In genomic region chr10:79246209-79246581, GRCh38 we compare ENCODE assay signal across 10 cellular contexts.
DNase-seq lines count a peak whose midpoint lies in the region; ATAC-seq, FAIRE-seq and TF ChIP-seq lines count a peak whose summit lies in the region.
"Had no signal": no experiment of that assay in that cellular context is flagged by ENCODE, and none has a peak within 500 bp of the region (broad histone marks: within the 10 kb centered on the region; RNA-seq: fewer than 3 reads in every experiment).

No MANE protein-coding gene starts in this region.

- TF ChIP-seq CTCF in liver (IDR thresholded peaks at IDR 0.05; ENCODE audit: low read depth, low read length, missing input control) (no peak), HepG2 (CRISPR knock-in tag; IDR thresholded peaks at IDR 0.05) (no peak), neural cell (IDR thresholded peaks at IDR 0.05; ENCODE audit: poor library complexity, severe bottlenecking) (no peak), PC-9 (conservative IDR thresholded peaks at IDR 0.05) (no peak)

- ATAC-seq in HepG2 = no peak
- peak; percentile 77 for ATAC-seq in aorta (ENCODE audit: low FRiP score)

- H3K4me3 ChIP-seq in liver (ENCODE audit: low read depth in 1 of 3, low read length in 3 of 3) (no peak overlapping the region), HepG2 (replicated peaks in 1 of 3; ENCODE audit: insufficient read depth in 1 of 3, low read depth in 2 of 3, low read length in 3 of 3) (no peak overlapping the region), duodenal mucosa (ENCODE audit: low read depth in 1 of 2, low read length in 2 of 2) (no peak overlapping the region), neural cell (ENCODE audit: low read length) (peak overlapping the region; percentile 78), aorta (ENCODE audit: low read length in 2 of 2) (no peak overlapping the region), PC-9 (no peak overlapping the region)

- CTCF ChIA-PET in HepG2 (lab: Yijun Ruan, JAX; ENCODE audit: low intra/inter-chr PET ratio, low total read pairs) = no interaction called here
- CTCF ChIA-PET in PC-9 (lab: Charles Lee) = no interaction called here

- intact Hi-C loops in HepG2 (cut with micrococcal nuclease; ENCODE audit: unreplicated experiment) (no loop called here), aorta (cut with DNase I) (loop anchor here in 1 of 2 donors (1.0 kb wide), 1 partner anchor 20 kb away; no protein-coding TSS in a partner anchor), PC-9 (cut with micrococcal nuclease; ENCODE audit: unreplicated experiment) (no loop called here)

- TF ChIP-seq RAD21 in liver (IDR thresholded peaks at IDR 0.05) (no peak), HepG2 (CRISPR knock-in tag; IDR thresholded peaks at IDR 0.05) (no peak), neural cell (conservative IDR thresholded peaks at IDR 0.05) (no peak)

- WGBS in liver = 24% methylated on average over 14 of the region's 14 CpGs
- 96% methylated on average over 12 of the region's 14 CpGs for WGBS in HepG2 (ENCODE audit: low lambda C conversion rate)
- 3 to 8% methylated on average over 14 of the region's 14 CpGs for WGBS in aorta, 2 donors

- FAIRE-seq in HepG2 (lab: Jason Lieb, UNC) = no peak

- H4K20me1 ChIP-seq in HepG2 (ENCODE audit: insufficient read depth, low read length) (peaks cover 42% of the 10 kb centered on the region; the same call in 1 of the 2 replicates), neural cell (ENCODE audit: insufficient read depth) (peaks cover 58% of the 10 kb centered on the region), PC-9 (ENCODE audit: insufficient read depth) (no peaks in the 10 kb centered on the region; the same call in none of the 2 replicates)

- peaks cover 4% of the 10 kb centered on the region for H3F3A ChIP-seq in neural cell (ENCODE audit: insufficient read depth, low read length, poor library complexity, severe bottlenecking)
- H3F3A ChIP-seq in PC-9 (ENCODE audit: insufficient read depth, low read depth) = peaks cover 8% of the 10 kb centered on the region

- H3K9me2 ChIP-seq in neural cell (ENCODE audit: insufficient read depth, low read length) (no peaks in the 10 kb centered on the region), PC-9 (ENCODE audit: insufficient read depth) (no peaks in the 10 kb centered on the region)

- DNase-seq in HepG2 (ENCODE audit: low spot score) = no peak
- peak; percentile 90 to 97 for DNase-seq in aorta
- no peak for DNase-seq in PC-9
- DNase-seq in ACHN = no peak
- no peak for DNase-seq in NCI-H1092 (lab: John Stamatoyannopoulos, UW)
- DNase-seq: cortex of kidney, DMS79 had no signal

- in situ Hi-C loops in HepG2 (cut with HindIII; ENCODE audit: extremely low pct_ligation_motif_present, low pct_unique_long_range_greater_than_20kb) (no loop called here), ACHN (cut with HindIII; ENCODE audit: low pct_ligation_motif_present, low pct_unique_long_range_greater_than_20kb, low sequenced_read_pairs) (no loop called here)

- TF ChIP-seq POLR2A in HepG2 (IDR thresholded peaks at IDR 0.05; ENCODE audit: insufficient read depth in 1 of 2, low read depth in 2 of 2, low read length in 2 of 2) = no peak

- TF ChIP-seq EP300 in HepG2 (IDR thresholded peaks at IDR 0.05; ENCODE audit: low read depth in 2 of 2, low read length in 2 of 2) = no peak
- TF ChIP-seq EP300 in HepG2 (CRISPR knock-in tag; IDR thresholded peaks at IDR 0.05; ENCODE audit: borderline replicate concordance) = no peak
- no peak for TF ChIP-seq EP300 in neural cell (conservative IDR thresholded peaks at IDR 0.05; ENCODE audit: poor library complexity, severe bottlenecking)

- H3K36me3 ChIP-seq in liver (ENCODE audit: control insufficient read depth in 4 of 4, insufficient read depth in 3 of 4, low read depth in 1 of 4, low read length in 3 of 4) = no peaks in the 10 kb centered on the region
- H3K36me3 ChIP-seq in HepG2 (replicated peaks in 1 of 2; ENCODE audit: control insufficient read depth in 1 of 2, insufficient read depth in 2 of 2, low read length in 2 of 2) = peaks cover 10 to 41% of the 10 kb centered on the region in 2 experiments; a peak in 4 of 5 replicates
- peaks cover 0 to 2% of the 10 kb centered on the region in 2 donors for H3K36me3 ChIP-seq in duodenal mucosa (ENCODE audit: control insufficient read depth in 1 of 2, insufficient read depth in 2 of 2, low read length in 2 of 2)
- H3K36me3 ChIP-seq in neural cell (ENCODE audit: insufficient read depth, low read length) = no peaks in the 10 kb centered on the region
- no peaks in the 10 kb centered on the region for H3K36me3 ChIP-seq in aorta (ENCODE audit: control insufficient read depth in 1 of 2, insufficient read depth in 2 of 2, low read length in 1 of 2)
- H3K36me3 ChIP-seq in PC-9 (ENCODE audit: low read depth) = no peaks in the 10 kb centered on the region

- BruUV-seq in HepG2 (replicated peaks; lab: Mats Ljungman, UMichigan) (no TSS peak), PC-9 (replicated peaks; lab: Mats Ljungman, UMichigan) (no TSS peak)

- POLR2A ChIA-PET in HepG2 (lab: Yijun Ruan, JAX) (no interaction called here), PC-9 (lab: Charles Lee; ENCODE audit: unreplicated experiment) (no interaction called here)

- H3K4me2 ChIP-seq in HepG2 (ENCODE audit: low read depth, low read length) (no peak overlapping the region), neural cell (ENCODE audit: low read length) (no peak overlapping the region), PC-9 (no peak overlapping the region)

- H3K27me3 ChIP-seq in liver (ENCODE audit: control insufficient read depth in 4 of 4, insufficient read depth in 4 of 4, low read length in 3 of 4) (no peaks in the 10 kb centered on the region), HepG2 (ENCODE audit: control insufficient read depth in 1 of 2, insufficient read depth in 2 of 2, low read length in 2 of 2) (no peaks in the 10 kb centered on the region), duodenal mucosa (ENCODE audit: control insufficient read depth in 1 of 2, insufficient read depth in 2 of 2, low read length in 2 of 2) (no peaks in the 10 kb centered on the region), neural cell (ENCODE audit: insufficient read depth, low read depth, low read length) (no peaks in the 10 kb centered on the region), aorta (ENCODE audit: control insufficient read depth in 1 of 2, insufficient read depth in 2 of 2, low read length in 1 of 2) (no peaks in the 10 kb centered on the region), PC-9 (ENCODE audit: insufficient read depth, low read depth) (no peaks in the 10 kb centered on the region)

- H3K4me1 ChIP-seq in liver (ENCODE audit: control insufficient read depth in 4 of 4, insufficient read depth in 4 of 4, low read length in 3 of 4) (peaks cover 13 to 42% (median 28%) of the 10 kb centered on the region in 4 donors), HepG2 (ENCODE audit: insufficient read depth, low read length) (no peaks in the 10 kb centered on the region), duodenal mucosa (ENCODE audit: control insufficient read depth in 1 of 2, insufficient read depth in 2 of 2, low read length in 2 of 2) (peaks cover 71 to 84% of the 10 kb centered on the region in 2 donors), aorta (ENCODE audit: control insufficient read depth in 1 of 2, insufficient read depth in 2 of 2, low read length in 2 of 2) (peaks cover 5 to 7% of the 10 kb centered on the region in 2 donors), PC-9 (replicated peaks; ENCODE audit: insufficient read depth) (peaks cover 7% of the 10 kb centered on the region)

- H3K9ac ChIP-seq in liver (ENCODE audit: low read depth in 1 of 2, low read length in 2 of 2) (no peak overlapping the region), HepG2 (ENCODE audit: insufficient read depth, low read depth, low read length) (no peak overlapping the region), duodenal mucosa (ENCODE audit: low read depth in 1 of 2, low read length in 2 of 2) (no peak overlapping the region), neural cell (ENCODE audit: low read length) (no peak overlapping the region)

- H3K9me3 ChIP-seq in liver (ENCODE audit: control insufficient read depth in 4 of 4, low read length in 3 of 4) (no peaks in the 10 kb centered on the region), HepG2 (ENCODE audit: low read length) (no peaks in the 10 kb centered on the region), duodenal mucosa (ENCODE audit: control insufficient read depth in 1 of 2, low read length in 2 of 2) (no peaks in the 10 kb centered on the region), neural cell (ENCODE audit: low read length) (no peaks in the 10 kb centered on the region), aorta (ENCODE audit: control insufficient read depth, low read length) (no peaks in the 10 kb centered on the region), PC-9 (ENCODE audit: insufficient read depth, low read depth) (no peaks in the 10 kb centered on the region)

- H3K27ac ChIP-seq in liver (ENCODE audit: low read depth in 1 of 2, low read length in 2 of 2) = peak overlapping the region; percentile 55 to 77
- H3K27ac ChIP-seq in HepG2 (ENCODE audit: extremely low read length, insufficient read depth, low read length) = no peak overlapping the region
- H3K27ac ChIP-seq in duodenal mucosa (ENCODE audit: low read depth, low read length) = peak overlapping the region; percentile 59
- H3K27ac ChIP-seq in neural cell (ENCODE audit: low read length) = no peak overlapping the region
- peak overlapping the region; percentile 62 to 84 for H3K27ac ChIP-seq in aorta (ENCODE audit: low read depth in 1 of 2, low read length in 2 of 2)
- no peak overlapping the region for H3K27ac ChIP-seq in PC-9

- H2AFZ ChIP-seq in HepG2 (ENCODE audit: low read length) = no peak overlapping the region
- H2AFZ ChIP-seq in neural cell (ENCODE audit: low read depth, low read length) = no peak overlapping the region
- H2AFZ ChIP-seq in PC-9 = no peak overlapping the region

- H3K79me2 ChIP-seq in HepG2 (ENCODE audit: insufficient read depth, low read length) (peaks cover 2% of the 10 kb centered on the region), neural cell (replicated peaks; ENCODE audit: insufficient read depth, low read length) (peaks cover 78% of the 10 kb centered on the region), PC-9 (ENCODE audit: low read depth) (peaks cover 15% of the 10 kb centered on the region; the same call in 1 of the 2 replicates)

TF ChIP-seq in liver, 16 proteins besides CTCF, POLR2A, EP300 and RAD21:
- TF ChIP-seq HNF4A (conservative IDR thresholded peaks at IDR 0.05) (peak in 1 of 2 donors; percentile 48), NR2F2 (IDR thresholded peaks at IDR 0.05) (no peak), RXRA (IDR thresholded peaks at IDR 0.05) (peak in 1 of 2 donors; percentile 68)

TF ChIP-seq in HepG2, 621 proteins besides CTCF, POLR2A, EP300 and RAD21 (continues in another document):
- no peak for TF ChIP-seq NFIB (CRISPR knock-in tag; IDR thresholded peaks at IDR 0.05; ENCODE audit: borderline replicate concordance)

TF ChIP-seq in neural cell, 6 proteins besides CTCF, POLR2A, EP300 and RAD21 (continues in another document):
- TF ChIP-seq TAF1 (IDR thresholded peaks at IDR 0.05; ENCODE audit: low read depth) = no peak
- TF ChIP-seq POLR2AphosphoS5 (IDR thresholded peaks at IDR 0.05) = no peak

Comparison
In these comparisons a context has a peak if more than half of its experiments do, and no peak if none do; other contexts are left out.
1. H3K27ac ChIP-seq: peak in liver (2 of 2), duodenal mucosa (single experiment) and aorta (2 of 2); none in HepG2 (single experiment), neural cell (single experiment) and PC-9 (single experiment).
2. DNase-seq: peak in aorta (2 of 2); none in HepG2 (single experiment), PC-9 (0 of 2), ACHN (single experiment) and NCI-H1092 (single experiment).